Comparison of ENCODE assay signal across 17 cellular contexts in the genomic region with DNA sequence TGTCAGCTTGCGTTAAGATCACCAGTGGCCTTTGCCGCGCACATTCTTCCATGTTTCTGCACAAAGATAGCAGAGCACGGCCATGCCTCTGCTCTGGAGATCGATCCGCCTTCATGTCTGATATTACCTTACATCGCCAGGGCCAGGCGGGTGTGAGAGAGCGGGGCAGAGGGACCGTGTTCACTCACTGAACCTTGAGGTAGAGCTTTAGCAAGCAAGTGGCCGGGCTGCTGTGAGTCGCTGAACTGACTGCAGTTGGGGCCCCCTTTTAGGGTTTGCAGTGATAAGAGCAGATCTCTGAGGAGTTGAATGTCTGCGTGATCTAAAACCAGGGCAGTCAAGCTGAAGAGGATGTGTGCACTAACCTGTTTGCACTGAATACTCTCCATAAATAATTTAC.
A peak's percentile ranks its signal among the peaks of the same experiment; 100 is the strongest.
DNase-seq lines count a peak whose midpoint lies in the region; ATAC-seq and TF ChIP-seq lines count a peak whose summit lies in the region.
"Had no signal": no experiment of that assay in that cellular context is flagged by ENCODE, and none has a peak within 500 bp of the region (broad histone marks: within the 10 kb centered on the region; RNA-seq: fewer than 3 reads in every experiment).

No MANE protein-coding gene starts in this region.

- H3K9me3 Mint-ChIP-seq in GM23338 = no peaks in the 10 kb centered on the region
- H3K9me3 Mint-ChIP-seq in WTC11 = no peaks in the 10 kb centered on the region
- H3K9me3 Mint-ChIP-seq in stimulated activated memory B cell treated with anti-CD40 and anti-IgM and Interleukin-4, amounts not matched to agents 10 μg/mL and 1 μg/mL and 100 μg/mL, for 72 hours = no peaks in the 10 kb centered on the region
- H3K9me3 Mint-ChIP-seq: CD8-positive, alpha-beta memory T cell had no signal

- no peak overlapping the region; the same call in 1 of the 2 replicates for H3K27ac Mint-ChIP-seq in GM23338
- no peak overlapping the region for H3K27ac Mint-ChIP-seq in WTC11
- H3K27ac Mint-ChIP-seq in stimulated activated memory B cell treated with anti-CD40 and anti-IgM and Interleukin-4, amounts not matched to agents 10 μg/mL and 1 μg/mL and 100 μg/mL, for 72 hours = no peak overlapping the region
- H3K27ac Mint-ChIP-seq: CD4-positive, CD25-positive, alpha-beta regulatory T cell; CD8-positive, alpha-beta memory T cell had no signal

- H2BK15ac ChIP-seq in mesenchymal stem cell (ENCODE audit: low read depth, poor library complexity, severe bottlenecking) = no peak overlapping the region

- no peaks in the 10 kb centered on the region for H3K9me2 ChIP-seq in GM23338 (ENCODE audit: insufficient read depth)

- H3K9ac ChIP-seq in mesenchymal stem cell (ENCODE audit: low read length) = no peak overlapping the region

- POLR2A ChIA-PET in WTC11 (lab: Charles Lee) = no interaction called here

- H3K36me3 Mint-ChIP-seq in GM23338 (ENCODE audit: low read depth) = no peaks in the 10 kb centered on the region
- H3K36me3 Mint-ChIP-seq in WTC11 = no peaks in the 10 kb centered on the region
- H3K36me3 Mint-ChIP-seq in stimulated activated memory B cell treated with anti-CD40 and anti-IgM and Interleukin-4, amounts not matched to agents 10 μg/mL and 1 μg/mL and 100 μg/mL, for 72 hours = no peaks in the 10 kb centered on the region
- H3K36me3 Mint-ChIP-seq: CD4-positive, CD25-positive, alpha-beta regulatory T cell; CD8-positive, alpha-beta memory T cell had no signal

- H2BK120ac ChIP-seq in mesenchymal stem cell (ENCODE audit: low read depth, low read length) = no peak overlapping the region

- no peak overlapping the region for H3K18ac ChIP-seq in mesenchymal stem cell (ENCODE audit: low read depth in 1 of 2, low read length in 2 of 2)

- no peaks in the 10 kb centered on the region for H3F3A ChIP-seq in GM23338 (replicated peaks; ENCODE audit: low read depth)

- H3K36me3 ChIP-seq in GM23338 (ENCODE audit: insufficient read depth) (no peaks in the 10 kb centered on the region), mesenchymal stem cell (ENCODE audit: control insufficient read depth in 1 of 2, insufficient read depth in 2 of 2, low read depth in 1 of 2, low read length in 2 of 2) (no peaks in the 10 kb centered on the region)
- H3K36me3 ChIP-seq: BE2C had no signal

- peak; percentile 59 for ATAC-seq in GM23338
- ATAC-seq in WTC11 = peak; percentile 73
- ATAC-seq in stimulated activated memory B cell treated with anti-CD40 and anti-IgM and Interleukin-4, amounts not matched to agents 10 μg/mL and 1 μg/mL and 100 μg/mL, for 72 hours = peak; percentile 20
- ATAC-seq: K562 had no signal

- H3K79me2 ChIP-seq in GM23338 (replicated peaks; ENCODE audit: insufficient read depth) = no peaks in the 10 kb centered on the region

- no peak overlapping the region for H3K4ac ChIP-seq in mesenchymal stem cell (ENCODE audit: low read depth in 1 of 2, low read length in 2 of 2)

- H2BK5ac ChIP-seq in mesenchymal stem cell (ENCODE audit: low read depth, low read length, poor library complexity, severe bottlenecking) = no peak overlapping the region

- peak; percentile 31 for DNase-seq in GM23338 (ENCODE audit: low spot score)
- no peak for DNase-seq in WTC11 (ENCODE audit: low spot score)
- DNase-seq in mesenchymal stem cell = no peak
- DNase-seq in NCI-H1417 (lab: John Stamatoyannopoulos, UW) = no peak
- no peak for DNase-seq in MV-4-11 (lab: John Stamatoyannopoulos, UW)
- no peak for DNase-seq in NOMO-1 treated with DMSO at 0.1 percent for 48 hours (lab: John Stamatoyannopoulos, UW; ENCODE audit: unreplicated experiment)
- DNase-seq: ACHN; BE2C; C1 segment of cervical spinal cord; Caco-2; CD4-positive, CD25-positive, alpha-beta regulatory T cell; CD8-positive, alpha-beta memory T cell; DMS79 treated with DMSO at 0.1 percent for 48 hours; GF-D8; IMR-90 had no signal

- H3K4me2 ChIP-seq in GM23338 (no peak overlapping the region), mesenchymal stem cell (ENCODE audit: low read length, poor library complexity, severe bottlenecking) (no peak overlapping the region)

- H3K23ac ChIP-seq in mesenchymal stem cell (ENCODE audit: low read length in 2 of 2) = no peak overlapping the region

- no peak overlapping the region for H3K4me3 Mint-ChIP-seq in GM23338
- H3K4me3 Mint-ChIP-seq in WTC11 = no peak overlapping the region
- H3K4me3 Mint-ChIP-seq in stimulated activated memory B cell treated with anti-CD40 and anti-IgM and Interleukin-4, amounts not matched to agents 10 μg/mL and 1 μg/mL and 100 μg/mL, for 72 hours = no peak overlapping the region
- H3K4me3 Mint-ChIP-seq: CD4-positive, CD25-positive, alpha-beta regulatory T cell; CD8-positive, alpha-beta memory T cell had no signal

- no peaks in the 10 kb centered on the region for H3K79me1 ChIP-seq in mesenchymal stem cell (replicated peaks; ENCODE audit: low read length, poor library complexity, severe bottlenecking)

- no peak for TF ChIP-seq CTCF in GM23338 (conservative IDR thresholded peaks at IDR 0.05; ENCODE audit: low read depth in 2 of 2)
- no peak for TF ChIP-seq CTCF in WTC11 (IDR thresholded peaks at IDR 0.05)

- no peaks in the 10 kb centered on the region for H4K20me1 ChIP-seq in GM23338 (replicated peaks; ENCODE audit: insufficient read depth)

- H2AK5ac ChIP-seq in mesenchymal stem cell (ENCODE audit: low read length, severe bottlenecking) = no peak overlapping the region

- H2BK12ac ChIP-seq in mesenchymal stem cell (ENCODE audit: low read length in 2 of 2) = no peak overlapping the region

- no peak overlapping the region for H3K4me3 ChIP-seq in GM23338
- H3K4me3 ChIP-seq in mesenchymal stem cell (ENCODE audit: insufficient read depth in 1 of 2, low read depth in 1 of 2, low read length in 2 of 2) = no peak overlapping the region
- H3K4me3 ChIP-seq: K562 had no signal

- H3K4me1 Mint-ChIP-seq in GM23338 (peaks cover 8% of the 10 kb centered on the region; the same call in 2 of the 3 replicates), WTC11 (peaks cover 7% of the 10 kb centered on the region)
- no peaks in the 10 kb centered on the region for H3K4me1 Mint-ChIP-seq in stimulated activated memory B cell treated with anti-CD40 and anti-IgM and Interleukin-4, amounts not matched to agents 10 μg/mL and 1 μg/mL and 100 μg/mL, for 72 hours
- H3K4me1 Mint-ChIP-seq: CD4-positive, CD25-positive, alpha-beta regulatory T cell; CD8-positive, alpha-beta memory T cell had no signal

- H2AFZ ChIP-seq in GM23338 = peak overlapping the region; percentile 94
- H2AFZ ChIP-seq in mesenchymal stem cell (ENCODE audit: low read depth, low read length) = no peak overlapping the region

- CTCF ChIA-PET in WTC11 (lab: Charles Lee) = no interaction called here

- H4K91ac ChIP-seq in mesenchymal stem cell (ENCODE audit: low read length) = peak overlapping the region; percentile 46

- no peaks in the 10 kb centered on the region for H3K27me3 ChIP-seq in GM23338 (ENCODE audit: insufficient read depth)
- H3K27me3 ChIP-seq in mesenchymal stem cell (ENCODE audit: control insufficient read depth in 1 of 2, insufficient read depth in 1 of 2, low read length in 2 of 2) = no peaks in the 10 kb centered on the region
- H3K27me3 ChIP-seq: BE2C had no signal

- H3K14ac ChIP-seq in mesenchymal stem cell (ENCODE audit: low read length in 2 of 2) = no peak overlapping the region

- H3K4me1 ChIP-seq in GM23338 (ENCODE audit: insufficient read depth) = peaks cover 5% of the 10 kb centered on the region; the same call in 1 of the 2 replicates
- H3K4me1 ChIP-seq in mesenchymal stem cell (ENCODE audit: control insufficient read depth, insufficient read depth, low read depth, low read length) = no peaks in the 10 kb centered on the region
- H3K4me1 ChIP-seq: BE2C, Caco-2 had no signal

- WGBS in mesenchymal stem cell = 86% methylated on average over 13 of the region's 13 CpGs

- H3K27me3 Mint-ChIP-seq in GM23338 (ENCODE audit: insufficient read depth, low read depth, poor library complexity) = no peaks in the 10 kb centered on the region
- H3K27me3 Mint-ChIP-seq in WTC11 (ENCODE audit: low read depth) = no peaks in the 10 kb centered on the region
- H3K27me3 Mint-ChIP-seq in stimulated activated memory B cell treated with anti-CD40 and anti-IgM and Interleukin-4, amounts not matched to agents 10 μg/mL and 1 μg/mL and 100 μg/mL, for 72 hours = no peaks in the 10 kb centered on the region
- H3K27me3 Mint-ChIP-seq: CD4-positive, CD25-positive, alpha-beta regulatory T cell had no signal

- no peak overlapping the region for H4K8ac ChIP-seq in mesenchymal stem cell (ENCODE audit: low read length)

- H3K9me3 ChIP-seq in mesenchymal stem cell (ENCODE audit: control insufficient read depth, low read length) = no peaks in the 10 kb centered on the region
- H3K9me3 ChIP-seq: BE2C, Caco-2 had no signal

- H3K27ac ChIP-seq in GM23338 (ENCODE audit: low read depth) (no peak overlapping the region), mesenchymal stem cell (ENCODE audit: low read length, poor library complexity, severe bottlenecking) (no peak overlapping the region)

TF ChIP-seq in GM23338, 12 proteins besides CTCF, POLR2A, EP300 and RAD21 (continues in another document):
- no peak for TF ChIP-seq ZNF331 (CRISPR knock-in tag; IDR thresholded peaks at IDR 0.05; ENCODE audit: low read depth)
- TF ChIP-seq JUNB (IDR thresholded peaks at IDR 0.05; ENCODE audit: unreplicated experiment) = no peak
- TF ChIP-seq EZH2 (IDR thresholded peaks at IDR 0.05; ENCODE audit: low read depth, unreplicated experiment) = no peak
- no peak for TF ChIP-seq ZNF114 (CRISPR knock-in tag; IDR thresholded peaks at IDR 0.05)

Comparison
In these comparisons a context has a peak if more than half of its experiments do, and no peak if none do; other contexts are left out.
1. ATAC-seq: peak in every context shown above with its lines; median percentile 73 in WTC11; 59 in GM23338; 20 in stimulated activated memory B cell treated with anti-CD40 and anti-IgM and Interleukin-4, amounts not matched to agents 10 μg/mL and 1 μg/mL and 100 μg/mL, for 72 hours.